11 cellular contexts compared by ENCODE assay signal in the genomic region with DNA sequence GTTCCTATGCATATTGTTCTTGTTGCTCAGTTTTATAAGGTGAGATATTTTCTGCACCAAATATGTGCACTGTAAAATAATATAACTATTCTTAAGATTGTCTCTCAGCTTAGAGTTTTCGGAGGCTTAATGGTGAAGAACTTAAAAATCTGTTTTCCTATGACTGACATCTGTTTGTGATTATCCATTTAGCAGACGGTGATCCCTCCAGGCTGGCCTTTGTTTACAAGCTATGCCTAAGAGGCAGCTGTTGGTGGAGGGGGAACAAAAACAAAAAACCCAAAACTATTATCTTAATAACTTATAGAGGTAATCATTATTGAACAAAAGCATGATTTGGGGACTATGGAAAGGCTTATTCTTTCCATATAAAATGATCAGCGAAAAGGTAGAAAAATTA. TPM values are rescaled to one million over a fixed set of nuclear protein-coding genes. Genes with fewer than 3 reads are reported as not detected.
DNase-seq lines count a peak whose midpoint lies in the region; ATAC-seq and TF ChIP-seq lines count a peak whose summit lies in the region.
"Had no signal": no experiment of that assay in that cellular context is flagged by ENCODE, and none has a peak within 500 bp of the region (broad histone marks: within the 10 kb centered on the region; RNA-seq: fewer than 3 reads in every experiment).

No MANE protein-coding gene starts in this region.

- TF ChIP-seq CTCF in tibial artery (IDR thresholded peaks at IDR 0.05): no peak
- TF ChIP-seq CTCF in GM10248 (IDR thresholded peaks at IDR 0.05; ENCODE audit: control extremely low read depth, extremely low read depth, low read depth, missing control alignments): no peak

- no peaks in the 10 kb centered on the region for H3K27me3 ChIP-seq in tibial artery

- DNase-seq in activated naive CD4-positive, alpha-beta T cell treated with anti-CD3 and anti-CD28 coated beads, Interleukin-2, amount 50 U/mL, for 72 hours (ENCODE audit: low spot score in 2 of 2): no peak
- no peak for DNase-seq in activated naive CD4-positive, alpha-beta T cell treated with anti-CD3 and anti-CD28 coated beads, Interleukin-2, amount 50 U/mL, for 16 hours
- DNase-seq in SK-N-DZ (ENCODE audit: low spot score) (peak; percentile 17), fibroblast of peridontal ligament (ENCODE audit: extremely low read depth) (peak; percentile 67), tibial artery (no peak), NCI-H2029 (lab: John Stamatoyannopoulos, UW) (no peak), ureter (ENCODE audit: low spot score) (no peak), GM10248 (ENCODE audit: extremely low spot score) (no peak)
- DNase-seq: Calu3, naive B cell, NCI-H146 had no signal

- POLR2A ChIA-PET in GM10248 (lab: Yijun Ruan, JAX): no interaction called here

- peaks cover 11 to 22% of the 10 kb centered on the region in 2 donors for H3K9me3 Mint-ChIP-seq in activated naive CD4-positive, alpha-beta T cell treated with anti-CD3 and anti-CD28 coated beads, Interleukin-2, amount 50 U/mL, for 72 hours

- peaks cover 0 to 30% (median 12%) of the 10 kb centered on the region in 4 donors for H3K4me1 ChIP-seq in tibial artery

- peak overlapping the region; percentile 60 to 69 for H3K27ac ChIP-seq in tibial artery

- intact Hi-C loops in tibial artery (cut with DNase I; ENCODE audit: low total_unique reads): no loop called here

- H3K27ac Mint-ChIP-seq in activated naive CD4-positive, alpha-beta T cell treated with anti-CD3 and anti-CD28 coated beads, Interleukin-2, amount 50 U/mL, for 72 hours: peak overlapping the region; percentile 83 to 91

- H3K36me3 Mint-ChIP-seq in activated naive CD4-positive, alpha-beta T cell treated with anti-CD3 and anti-CD28 coated beads, Interleukin-2, amount 50 U/mL, for 72 hours: peaks cover 4 to 11% of the 10 kb centered on the region in 2 donors
- H3K36me3 Mint-ChIP-seq: naive B cell had no signal

- no peaks in the 10 kb centered on the region for H3K9me3 ChIP-seq in tibial artery

- no peak for ATAC-seq in activated naive CD4-positive, alpha-beta T cell treated with anti-CD3 and anti-CD28 coated beads, Interleukin-2, amount 50 U/mL, for 72 hours

- CTCF ChIA-PET in GM10248 (lab: Yijun Ruan, JAX): interaction anchor here (0.9 to 3.1 kb wide), 17 partner anchors 8 to 752 kb away, joined by 3 to 16 read pairs (median 4); partner anchors contain the start of gene CD274

- H3K36me3 ChIP-seq in tibial artery: no peaks in the 10 kb centered on the region

- peak overlapping the region in 1 of 2 donors; percentile 23 for H3K4me3 ChIP-seq in tibial artery

RNA-seq across cellular contexts. Expression of gene PDCD1LG2, which starts 0.7 kb away (rescaled TPM):
- under 1 TPM; 0.19 to 0.87 TPM for total RNA-seq in activated naive CD4-positive, alpha-beta T cell treated with anti-CD3 and anti-CD28 coated beads, Interleukin-2, amount 50 U/mL, for 72 hours
- not detected in 2 replicates for polyA plus RNA-seq in SK-N-DZ (2014; cell fraction: cytosol; rRNA removed)
- polyA plus RNA-seq in SK-N-DZ (2014; cell fraction: nucleus; rRNA removed): not detected in 2 replicates
- total RNA-seq in ureter: 1.7 TPM
- total RNA-seq: Calu3 had no signal

Comparison
In these comparisons a context has a peak if more than half of its experiments do, and no peak if none do; other contexts are left out.
1. DNase-seq: peak in SK-N-DZ (single experiment) and fibroblast of peridontal ligament (single experiment); none in activated naive CD4-positive, alpha-beta T cell treated with anti-CD3 and anti-CD28 coated beads, Interleukin-2, amount 50 U/mL, for 72 hours (0 of 2), activated naive CD4-positive, alpha-beta T cell treated with anti-CD3 and anti-CD28 coated beads, Interleukin-2, amount 50 U/mL, for 16 hours (single experiment), tibial artery (0 of 2), NCI-H2029 (single experiment), ureter (single experiment) and GM10248 (single experiment).